ENCODE assay signal across 15 cellular contexts in the genomic region with DNA sequence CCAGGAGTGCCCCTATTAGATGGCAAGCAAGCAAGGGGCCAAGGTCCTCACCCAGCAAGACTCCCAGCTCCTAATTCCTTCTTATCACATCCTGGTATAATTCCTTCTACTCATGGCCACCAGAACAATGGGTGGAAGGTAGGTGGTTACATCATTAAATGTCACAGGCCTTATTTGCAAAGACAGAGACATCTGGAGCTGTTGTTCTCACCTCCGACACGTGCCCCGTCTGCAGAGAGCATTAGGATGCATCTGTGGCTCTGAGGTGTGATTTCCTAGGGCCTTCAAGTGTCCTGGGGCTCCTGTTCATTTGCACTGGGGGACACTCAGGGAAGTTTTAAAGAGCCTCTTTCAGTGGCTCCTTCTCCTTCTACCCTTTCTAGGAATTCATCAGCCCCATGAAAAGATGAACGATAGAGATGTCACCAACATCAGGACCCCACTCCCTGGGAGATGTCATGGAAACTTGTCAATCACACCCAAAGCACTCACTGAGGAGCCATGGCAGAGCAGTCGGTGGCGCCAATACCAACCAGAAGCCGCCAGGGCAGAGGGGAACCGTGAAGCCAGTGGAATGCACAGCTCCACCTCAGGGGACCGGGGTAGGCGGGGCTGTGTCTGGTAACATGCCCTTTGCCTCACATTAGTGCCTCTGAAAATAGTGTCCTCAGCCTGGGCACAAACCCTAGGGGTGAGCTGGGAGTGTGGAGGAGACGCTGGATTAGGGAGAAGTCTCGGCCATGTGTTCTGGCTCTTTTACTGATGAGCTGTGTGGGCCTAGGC. TPM values are rescaled to one million over a fixed set of nuclear protein-coding genes. Genes with fewer than 3 reads are reported as not detected.
DNase-seq lines count a peak whose midpoint lies in the region; ATAC-seq and TF ChIP-seq lines count a peak whose summit lies in the region.
"Had no signal": no experiment of that assay in that cellular context is flagged by ENCODE, and none has a peak within 500 bp of the region (broad histone marks: within the 10 kb centered on the region; RNA-seq: fewer than 3 reads in every experiment).

No MANE protein-coding gene starts in this region.

- DNase-seq in activated CD8-positive, alpha-beta memory T cell treated with anti-CD3 and anti-CD28 coated beads, Interleukin-2, amount 10 ng/mL, durations not matched to agents 7 days and 5 days = peak; percentile 49
- no peak for DNase-seq in activated CD8-positive, alpha-beta memory T cell treated with anti-CD3 and anti-CD28 coated beads, Interleukin-2, amount 50 U/mL, for 4 hours
- no peak for DNase-seq in WERI-Rb-1
- DNase-seq in colonic mucosa = peak; percentile 8
- DNase-seq in spleen = no peak
- DNase-seq in NCI-H128 (lab: John Stamatoyannopoulos, UW; ENCODE audit: unreplicated experiment) = no peak
- no peak for DNase-seq in breast epithelium (ENCODE audit: low spot score in 2 of 2)
- DNase-seq in superior temporal gyrus (ENCODE audit: extremely low spot score) = no peak
- DNase-seq: H7; kidney glomerular epithelial cell; NCI-H1436; NCI-H510A treated with DMSO at 0.1 percent for 48 hours; stimulated activated naive B cell treated with anti-CD40 and anti-IgM and Interleukin-4, amounts not matched to agents 10 μg/mL and 1 μg/mL and 100 μg/mL, for 72 hours had no signal

- ATAC-seq in activated CD8-positive, alpha-beta memory T cell treated with anti-CD3 and anti-CD28 coated beads, Interleukin-2, amount 10 ng/mL, durations not matched to agents 7 days and 5 days = no peak
- ATAC-seq: A549, esophagus mucosa had no signal

- H3K36me3 ChIP-seq in WERI-Rb-1 (peaks cover 8% of the 10 kb centered on the region), colonic mucosa (no peaks in the 10 kb centered on the region), spleen (peaks cover 0 to 19% (median 0%) of the 10 kb centered on the region in 6 donors), breast epithelium (no peaks in the 10 kb centered on the region)

- TF ChIP-seq CTCF in WERI-Rb-1 (IDR thresholded peaks at IDR 0.05; ENCODE audit: low read depth, low read length) (no peak), colonic mucosa (IDR thresholded peaks at IDR 0.05) (no peak), spleen (IDR thresholded peaks at IDR 0.05 in 8 of 11, conservative IDR thresholded peaks at IDR 0.05 in 3 of 11) (no peak), breast epithelium (IDR thresholded peaks at IDR 0.05) (no peak)

- H3K27me3 Mint-ChIP-seq in activated CD8-positive, alpha-beta memory T cell treated with anti-CD3 and anti-CD28 coated beads, Interleukin-2, amount 10 ng/mL, durations not matched to agents 7 days and 5 days = no peaks in the 10 kb centered on the region
- H3K27me3 Mint-ChIP-seq: stimulated activated naive B cell treated with anti-CD40 and anti-IgM and Interleukin-4, amounts not matched to agents 10 μg/mL and 1 μg/mL and 100 μg/mL, for 72 hours had no signal

- CTCF ChIA-PET in activated CD8-positive, alpha-beta memory T cell treated with anti-CD3 and anti-CD28 coated beads, Interleukin-2, amount 10 ng/mL, durations not matched to agents 7 days and 5 days (lab: Charles Lee) = interaction anchor here (0.6 to 3.6 kb wide), 6 partner anchors 9 to 610 kb away, joined by 3 to 17 read pairs (median 6); a partner anchor contains a TSS

- H3K4me1 ChIP-seq in colonic mucosa (no peaks in the 10 kb centered on the region), spleen (peaks cover 43 to 99% (median 84%) of the 10 kb centered on the region in 6 donors), breast epithelium (peaks cover 2 to 7% of the 10 kb centered on the region in 2 donors)

- no peak overlapping the region for H3K4me3 Mint-ChIP-seq in activated CD8-positive, alpha-beta memory T cell treated with anti-CD3 and anti-CD28 coated beads, Interleukin-2, amount 10 ng/mL, durations not matched to agents 7 days and 5 days

- intact Hi-C loops in colonic mucosa (cut with DNase I) (no loop called here), spleen (cut with DNase I; ENCODE audit: low total_unique reads) (no loop called here), breast epithelium (cut with DNase I; ENCODE audit: low total_unique reads) (no loop called here)

- H3K27ac ChIP-seq in WERI-Rb-1 (peak overlapping the region; percentile 94), colonic mucosa (no peak overlapping the region), spleen (peak overlapping the region in 7 of 8 donors; percentile 20 to 83 (median 62)), breast epithelium (peak overlapping the region in 1 of 2 donors; percentile 33)
- H3K27ac ChIP-seq: A549 had no signal

- 80 to 92% (median 90%) methylated on average over 9 to 12 of the region's 12 CpGs for WGBS in spleen, 5 donors

- H3K4me3 ChIP-seq in WERI-Rb-1 (ENCODE audit: low read depth, low read length) (no peak overlapping the region), colonic mucosa (no peak overlapping the region), spleen (no peak overlapping the region), breast epithelium (no peak overlapping the region)
- H3K4me3 ChIP-seq: A549 had no signal

- peak overlapping the region; percentile 85 for H3K27ac Mint-ChIP-seq in activated CD8-positive, alpha-beta memory T cell treated with anti-CD3 and anti-CD28 coated beads, Interleukin-2, amount 10 ng/mL, durations not matched to agents 7 days and 5 days
- H3K27ac Mint-ChIP-seq: stimulated activated naive B cell treated with anti-CD40 and anti-IgM and Interleukin-4, amounts not matched to agents 10 μg/mL and 1 μg/mL and 100 μg/mL, for 72 hours had no signal

- peaks cover 83% of the 10 kb centered on the region for H3K4me1 Mint-ChIP-seq in activated CD8-positive, alpha-beta memory T cell treated with anti-CD3 and anti-CD28 coated beads, Interleukin-2, amount 10 ng/mL, durations not matched to agents 7 days and 5 days

- no peaks in the 10 kb centered on the region for H3K27me3 ChIP-seq in WERI-Rb-1 (ENCODE audit: insufficient read depth, low read depth, severe bottlenecking)
- no peaks in the 10 kb centered on the region for H3K27me3 ChIP-seq in colonic mucosa
- peaks cover 0 to 15% (median 0%) of the 10 kb centered on the region in 7 donors for H3K27me3 ChIP-seq in spleen (replicated peaks in 1 of 7)
- H3K27me3 ChIP-seq in breast epithelium = no peaks in the 10 kb centered on the region

- no peak overlapping the region for H3K9ac ChIP-seq in colonic mucosa (ENCODE audit: low read depth in 2 of 2, low read length in 2 of 2)

- no peak for TF ChIP-seq POLR2A in spleen (IDR thresholded peaks at IDR 0.05)
- TF ChIP-seq POLR2A in breast epithelium (IDR thresholded peaks at IDR 0.05) = no peak

- H3K9me3 ChIP-seq in WERI-Rb-1 (ENCODE audit: severe bottlenecking) (no peaks in the 10 kb centered on the region), colonic mucosa (no peaks in the 10 kb centered on the region), spleen (no peaks in the 10 kb centered on the region), breast epithelium (no peaks in the 10 kb centered on the region)
- H3K9me3 ChIP-seq: A549 had no signal

- H3K9me3 Mint-ChIP-seq in activated CD8-positive, alpha-beta memory T cell treated with anti-CD3 and anti-CD28 coated beads, Interleukin-2, amount 10 ng/mL, durations not matched to agents 7 days and 5 days (ENCODE audit: low read depth) = no peaks in the 10 kb centered on the region
- H3K9me3 Mint-ChIP-seq: stimulated activated naive B cell treated with anti-CD40 and anti-IgM and Interleukin-4, amounts not matched to agents 10 μg/mL and 1 μg/mL and 100 μg/mL, for 72 hours had no signal

- peaks cover 7% of the 10 kb centered on the region for H3K36me3 Mint-ChIP-seq in activated CD8-positive, alpha-beta memory T cell treated with anti-CD3 and anti-CD28 coated beads, Interleukin-2, amount 10 ng/mL, durations not matched to agents 7 days and 5 days

RNA-seq across cellular contexts. Expression of a gene that starts 2.9 kb away (rescaled TPM):
- 10 to 100 TPM; 63.1 to 71.3 TPM for total RNA-seq in activated CD8-positive, alpha-beta memory T cell treated with anti-CD3 and anti-CD28 coated beads, Interleukin-2, amount 10 ng/mL, durations not matched to agents 7 days and 5 days
- total RNA-seq in colonic mucosa = 10 to 100 TPM; 12.5 to 22.7 TPM
- 10 to 100 TPM; 19.3 to 33.3 (median 28.0) TPM for total RNA-seq in spleen
- polyA plus RNA-seq in spleen = 10 to 100 TPM; 23.0 to 35.4 (median 33.4) TPM
- 10 to 100 TPM; 18.4 to 29.2 (median 23.1) TPM for total RNA-seq in breast epithelium

RNA-seq across cellular contexts. Expression of a gene that starts 32.7 kb away (rescaled TPM):
- 10 to 100 TPM; 23.1 to 24.8 TPM for total RNA-seq in activated CD8-positive, alpha-beta memory T cell treated with anti-CD3 and anti-CD28 coated beads, Interleukin-2, amount 10 ng/mL, durations not matched to agents 7 days and 5 days
- 1 to 10 TPM; 8.8 to 9.9 TPM for total RNA-seq in colonic mucosa
- 10 to 100 TPM; 19.0 to 39.8 (median 30.2) TPM for total RNA-seq in spleen
- 1 to 10 TPM; 4.4 to 9.9 (median 6.0) TPM for polyA plus RNA-seq in spleen
- total RNA-seq in breast epithelium = 10 to 100 TPM; 21.4 to 27.8 (median 27.2) TPM

Comparison
In these comparisons a context has a peak if more than half of its experiments do, and no peak if none do; other contexts are left out.
1. DNase-seq: peak in activated CD8-positive, alpha-beta memory T cell treated with anti-CD3 and anti-CD28 coated beads, Interleukin-2, amount 10 ng/mL, durations not matched to agents 7 days and 5 days (single experiment) and colonic mucosa (single experiment); none in activated CD8-positive, alpha-beta memory T cell treated with anti-CD3 and anti-CD28 coated beads, Interleukin-2, amount 50 U/mL, for 4 hours (single experiment), WERI-Rb-1 (single experiment), spleen (single experiment), NCI-H128 (single experiment), breast epithelium (0 of 2) and superior temporal gyrus (single experiment).